In the genomic region with DNA sequence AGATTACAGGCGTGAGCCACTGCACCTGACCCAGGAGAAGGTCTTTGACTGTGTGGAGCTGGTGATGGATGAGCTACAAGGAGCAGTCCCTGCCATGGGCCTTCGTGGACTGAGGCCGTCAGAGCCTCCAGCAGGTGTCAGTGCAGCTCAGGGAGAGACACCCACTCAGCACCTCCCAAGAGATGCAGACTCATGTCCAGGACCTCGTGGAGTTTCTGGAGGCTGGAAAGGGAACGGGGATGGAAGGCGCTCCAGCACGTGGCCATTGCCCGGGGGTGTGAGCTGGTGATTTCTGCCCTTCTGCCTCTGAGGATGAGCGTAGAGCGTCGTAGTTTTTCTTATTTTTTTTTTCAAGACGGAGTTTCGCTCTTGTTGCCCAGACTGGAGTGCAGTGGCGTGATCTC, we compare ENCODE assay signal across 6 cellular contexts. TPM values are rescaled to one million over a fixed set of nuclear protein-coding genes. Genes with fewer than 3 reads are reported as not detected.
DNase-seq lines count a peak whose midpoint lies in the region; ATAC-seq and TF ChIP-seq lines count a peak whose summit lies in the region.

No MANE protein-coding gene starts in this region.

- DNase-seq in activated CD4-positive, alpha-beta T cell treated with anti-CD3 and anti-CD28 coated beads for 36 hours = peak; percentile 64
- DNase-seq in activated CD4-positive, alpha-beta T cell treated with anti-CD3 and anti-CD28 coated beads, Interleukin-2, amount 50 U/mL, for 1 hour = no peak
- DNase-seq in RWPE2 (ENCODE audit: low spot score) (no peak), left cardiac atrium (peak; percentile 42), NOMO-1 (lab: John Stamatoyannopoulos, UW; ENCODE audit: unreplicated experiment in 2 of 2) (no peak)

- CTCF ChIA-PET in activated CD4-positive, alpha-beta T cell treated with anti-CD3 and anti-CD28 coated beads for 36 hours (lab: Charles Lee) = interaction anchor here (0.5 to 1.7 kb wide), 8 partner anchors 10 to 229 kb away, joined by 3 to 5 read pairs (median 3); partner anchors contain the start of gene TOR4A

- peak; percentile 78 for ATAC-seq in activated CD4-positive, alpha-beta T cell treated with anti-CD3 and anti-CD28 coated beads for 36 hours
- peak; percentile 93 for ATAC-seq in RWPE2 (ENCODE audit: low read depth)
- ATAC-seq in left cardiac atrium = peak; percentile 73 to 92
- no peak for ATAC-seq in HG02870 (IDR thresholded peaks at IDR 0.05; ENCODE audit: unreplicated experiment)

- H3K36me3 Mint-ChIP-seq in activated CD4-positive, alpha-beta T cell treated with anti-CD3 and anti-CD28 coated beads for 36 hours (ENCODE audit: low read depth) = no peaks in the 10 kb centered on the region

- no peak overlapping the region for H3K27ac Mint-ChIP-seq in activated CD4-positive, alpha-beta T cell treated with anti-CD3 and anti-CD28 coated beads for 36 hours

- TF ChIP-seq CTCF in RWPE2 (IDR thresholded peaks at IDR 0.05; ENCODE audit: poor library complexity, severe bottlenecking) = peak; percentile 71

- no peaks in the 10 kb centered on the region for H3K4me1 Mint-ChIP-seq in activated CD4-positive, alpha-beta T cell treated with anti-CD3 and anti-CD28 coated beads for 36 hours

- peaks cover 9% of the 10 kb centered on the region for H3K27me3 Mint-ChIP-seq in activated CD4-positive, alpha-beta T cell treated with anti-CD3 and anti-CD28 coated beads for 36 hours

- peaks cover 17% of the 10 kb centered on the region for H3K36me3 ChIP-seq in RWPE2 (ENCODE audit: low read depth)

- H3K9me3 ChIP-seq in RWPE2 (ENCODE audit: severe bottlenecking) = no peaks in the 10 kb centered on the region

- intact Hi-C loops in activated CD4-positive, alpha-beta T cell treated with anti-CD3 and anti-CD28 coated beads for 36 hours (cut with DNase I, micrococcal nuclease) = loop anchor here in 1 of 2 experiments (2.0 kb wide), 1 partner anchor 158 kb away; no protein-coding TSS in a partner anchor
- intact Hi-C loops in left cardiac atrium (cut with DNase I) = no loop called here

- H3K4me1 ChIP-seq in RWPE2 (ENCODE audit: insufficient read depth, poor library complexity, severe bottlenecking) = no peaks in the 10 kb centered on the region

- H3K4me3 Mint-ChIP-seq in activated CD4-positive, alpha-beta T cell treated with anti-CD3 and anti-CD28 coated beads for 36 hours = no peak overlapping the region

- H3K27me3 ChIP-seq in RWPE2 (ENCODE audit: insufficient read depth, poor library complexity, severe bottlenecking) = no peaks in the 10 kb centered on the region

- no peak overlapping the region for H3K4me3 ChIP-seq in RWPE2 (ENCODE audit: severe bottlenecking)

- no peaks in the 10 kb centered on the region for H3K9me3 Mint-ChIP-seq in activated CD4-positive, alpha-beta T cell treated with anti-CD3 and anti-CD28 coated beads for 36 hours (ENCODE audit: low read depth)

- no peak overlapping the region for H3K27ac ChIP-seq in RWPE2 (ENCODE audit: poor library complexity, severe bottlenecking)

- POLR2A ChIA-PET in activated CD4-positive, alpha-beta T cell treated with anti-CD3 and anti-CD28 coated beads for 36 hours (lab: Charles Lee) = interaction anchor here (0.7 kb wide), 1 partner anchor 388 kb away, joined by 4 read pairs; no protein-coding TSS in a partner anchor

RNA-seq across cellular contexts. Expression of gene TOR4A, which starts 9.5 kb away (rescaled TPM):
- 1 to 10 TPM; 2.6 to 3.4 TPM for total RNA-seq in activated CD4-positive, alpha-beta T cell treated with anti-CD3 and anti-CD28 coated beads for 36 hours
- 1 to 10 TPM; 6.2 to 9.4 TPM for total RNA-seq in left cardiac atrium

RNA-seq across cellular contexts. Expression of gene NRARP, which starts 15.1 kb away (rescaled TPM):
- total RNA-seq in activated CD4-positive, alpha-beta T cell treated with anti-CD3 and anti-CD28 coated beads for 36 hours = 1 to 10 TPM; 2.1 TPM
- 10 to 100 TPM in 1 of 2 donors, 1 to 10 TPM in 1; 4.9 to 11.5 TPM for total RNA-seq in left cardiac atrium

RNA-seq across cellular contexts. Expression of gene NELFB, which starts 31.9 kb away (rescaled TPM):
- 10 to 100 TPM; 41.4 to 54.1 TPM for total RNA-seq in activated CD4-positive, alpha-beta T cell treated with anti-CD3 and anti-CD28 coated beads for 36 hours
- total RNA-seq in left cardiac atrium = 10 to 100 TPM; 35.1 to 38.1 TPM

RNA-seq across cellular contexts. Expression of gene STPG3, which starts 35.9 kb away (rescaled TPM):
- total RNA-seq in activated CD4-positive, alpha-beta T cell treated with anti-CD3 and anti-CD28 coated beads for 36 hours = not detected
- total RNA-seq in left cardiac atrium = under 1 TPM in 1 of 2 donors, not detected in 1; 0.59 TPM

RNA-seq across cellular contexts. Expression of gene TUBB4B, which starts 45.9 kb away (rescaled TPM):
- total RNA-seq in activated CD4-positive, alpha-beta T cell treated with anti-CD3 and anti-CD28 coated beads for 36 hours = 100 to 1,000 TPM; 264 to 278 TPM
- total RNA-seq in left cardiac atrium = 100 to 1,000 TPM; 324 to 437 TPM

Comparison
In these comparisons a context has a peak if more than half of its experiments do, and no peak if none do; other contexts are left out.
1. DNase-seq: peak in activated CD4-positive, alpha-beta T cell treated with anti-CD3 and anti-CD28 coated beads for 36 hours (single experiment) and left cardiac atrium (single experiment); none in activated CD4-positive, alpha-beta T cell treated with anti-CD3 and anti-CD28 coated beads, Interleukin-2, amount 50 U/mL, for 1 hour (single experiment), RWPE2 (single experiment) and NOMO-1 (0 of 2).